ENCODE assay signal across 36 cellular contexts in genomic region chr3:112140584-112140983, GRCh38. TPM values are rescaled to one million over a fixed set of nuclear protein-coding genes. Genes with fewer than 3 reads are reported as not detected.
"Had no signal": no experiment of that assay in that cellular context is flagged by ENCODE, and none has a peak within 500 bp of the region (broad histone marks: within the 10 kb centered on the region; RNA-seq: fewer than 3 reads in every experiment).

No MANE protein-coding gene starts in this region.

- H3K27me3 Mint-ChIP-seq: activated B cell treated with CpG ODN at 0.5 μM for 24 hours; activated CD4-positive, alpha-beta memory T cell treated with anti-CD3 and anti-CD28 coated beads for 36 hours; activated CD4-positive, alpha-beta T cell treated with anti-CD3 and anti-CD28 coated beads, Interleukin-2, amount 10 ng/mL, durations not matched to agents 24 days and 14 days; activated CD8-positive, alpha-beta T cell treated with anti-CD3 and anti-CD28 coated beads for 36 hours; activated naive CD4-positive, alpha-beta T cell treated with anti-CD3 and anti-CD28 coated beads, Interleukin-2, amount 10 ng/mL, durations not matched to agents 7 days and 5 days; activated naive CD4-positive, alpha-beta T cell treated with anti-CD3 and anti-CD28 coated beads, Interleukin-2, amount 50 U/mL, for 24 hours; activated naive CD8-positive, alpha-beta T cell; activated naive CD8-positive, alpha-beta T cell treated with anti-CD3 and anti-CD28 coated beads, Interleukin-2, amount 10 ng/mL, durations not matched to agents 7 days and 5 days; activated naive CD8-positive, alpha-beta T cell treated with anti-CD3 and anti-CD28 coated beads, Interleukin-2, amount 50 U/mL, for 24 hours; brain had no signal

- H3K9me3 Mint-ChIP-seq: activated naive CD4-positive, alpha-beta T cell treated with anti-CD3 and anti-CD28 coated beads, Interleukin-2, amount 50 U/mL, for 24 hours; central memory CD8-positive, alpha-beta T cell had no signal

- DNase-seq: activated B cell treated with CpG ODN at 0.5 μM for 24 hours; activated CD4-positive, alpha-beta memory T cell treated with anti-CD3 and anti-CD28 coated beads for 36 hours; activated CD4-positive, alpha-beta T cell treated with anti-CD3 and anti-CD28 coated beads for 4 hours; activated CD4-positive, alpha-beta T cell treated with anti-CD3 and anti-CD28 coated beads, Interleukin-2, amount 50 U/mL, for 1 hour; activated CD4-positive, alpha-beta T cell treated with anti-CD3 and anti-CD28 coated beads, Interleukin-2, amount 50 U/mL, for 4 hours; activated CD4-positive, CD25-positive, alpha-beta regulatory T cell treated with anti-CD3 and anti-CD28 coated beads, Interleukin-2, amount 50 U/mL, for 72 hours; activated CD8-positive, alpha-beta memory T cell treated with anti-CD3 and anti-CD28 coated beads, Interleukin-2, amount 50 U/mL, for 4 hours; activated CD8-positive, alpha-beta T cell treated with anti-CD3 and anti-CD28 coated beads for 36 hours; activated effector memory CD4-positive, alpha-beta T cell treated with Interleukin-2 at 50 U/mL for 16 hours; activated gamma-delta T cell; activated naive CD4-positive, alpha-beta T cell treated with anti-CD3 and anti-CD28 coated beads, Interleukin-2, amount 10 ng/mL, durations not matched to agents 7 days and 5 days; activated naive CD4-positive, alpha-beta T cell treated with Interleukin-2 at 50 U/mL for 16 hours; activated naive CD8-positive, alpha-beta T cell treated with anti-CD3 and anti-CD28 coated beads, Interleukin-2, amount 10 ng/mL, durations not matched to agents 7 days and 5 days; activated naive CD8-positive, alpha-beta T cell treated with anti-CD3 and anti-CD28 coated beads, Interleukin-2, amount 50 U/mL, for 24 hours; activated T-cell treated with anti-CD3 and anti-CD28 coated beads for 4 hours; activated T-cell treated with anti-CD3 and anti-CD28 coated beads, Interleukin-2, amount 50 U/mL, for 48 hours; amygdala; anterior cingulate cortex; caudate nucleus; cerebellar nuclear complex; SW 1271; T-helper 1 cell; T-helper 2 cell; T-helper 9 cell had no signal

- H3K36me3 Mint-ChIP-seq: activated naive CD4-positive, alpha-beta T cell treated with anti-CD3 and anti-CD28 coated beads, Interleukin-2, amount 50 U/mL, for 24 hours; brain had no signal

- H3K4me3 Mint-ChIP-seq: activated B cell treated with CpG ODN at 0.5 μM for 24 hours; activated CD4-positive, alpha-beta memory T cell treated with anti-CD3 and anti-CD28 coated beads for 36 hours; activated CD4-positive, alpha-beta T cell treated with anti-CD3 and anti-CD28 coated beads, Interleukin-2, amount 10 ng/mL, durations not matched to agents 24 days and 14 days; activated CD8-positive, alpha-beta T cell treated with anti-CD3 and anti-CD28 coated beads for 36 hours; activated naive CD4-positive, alpha-beta T cell treated with anti-CD3 and anti-CD28 coated beads, Interleukin-2, amount 10 ng/mL, durations not matched to agents 7 days and 5 days; activated naive CD4-positive, alpha-beta T cell treated with anti-CD3 and anti-CD28 coated beads, Interleukin-2, amount 50 U/mL, for 24 hours; activated naive CD8-positive, alpha-beta T cell; activated naive CD8-positive, alpha-beta T cell treated with anti-CD3 and anti-CD28 coated beads, Interleukin-2, amount 10 ng/mL, durations not matched to agents 7 days and 5 days; activated naive CD8-positive, alpha-beta T cell treated with anti-CD3 and anti-CD28 coated beads, Interleukin-2, amount 50 U/mL, for 24 hours; activated T-helper 1 cell treated with anti-CD3 and anti-CD28 coated beads, Interleukin-12 subunit alpha, Interleukin-12 subunit beta, Interleukin-2, Interleukin-4 antibody, amounts not matched to agents 30 ng/mL and 10 ng/mL and 1 ng/mL, durations not matched to agents 14 hours and 24 hours and 36 hours; brain; central memory CD8-positive, alpha-beta T cell; T-helper 1 cell treated with Interleukin-12 subunit alpha and Interleukin-12 subunit beta and Interleukin-4 antibody, amounts not matched to agents 30 μg/mL and 1 μg/mL, for 36 hours; T-helper 2 cell treated with Interferon-gamma antibody and Interleukin-4, amounts not matched to agents 5 μg/mL and 100 μg/mL, for 36 hours had no signal

- H3K27ac Mint-ChIP-seq: activated B cell treated with CpG ODN at 0.5 μM for 24 hours; activated CD4-positive, alpha-beta memory T cell treated with anti-CD3 and anti-CD28 coated beads for 36 hours; activated CD4-positive, alpha-beta T cell treated with anti-CD3 and anti-CD28 coated beads, Interleukin-2, amount 10 ng/mL, durations not matched to agents 24 days and 14 days; activated CD8-positive, alpha-beta T cell treated with anti-CD3 and anti-CD28 coated beads for 36 hours; activated naive CD4-positive, alpha-beta T cell treated with anti-CD3 and anti-CD28 coated beads, Interleukin-2, amount 10 ng/mL, durations not matched to agents 7 days and 5 days; activated naive CD4-positive, alpha-beta T cell treated with anti-CD3 and anti-CD28 coated beads, Interleukin-2, amount 50 U/mL, for 24 hours; activated naive CD8-positive, alpha-beta T cell; activated naive CD8-positive, alpha-beta T cell treated with anti-CD3 and anti-CD28 coated beads, Interleukin-2, amount 10 ng/mL, durations not matched to agents 7 days and 5 days; activated naive CD8-positive, alpha-beta T cell treated with anti-CD3 and anti-CD28 coated beads, Interleukin-2, amount 50 U/mL, for 24 hours; activated T-helper 1 cell treated with anti-CD3 and anti-CD28 coated beads, Interleukin-12 subunit alpha, Interleukin-12 subunit beta, Interleukin-2, Interleukin-4 antibody, amounts not matched to agents 30 ng/mL and 10 ng/mL and 1 ng/mL, durations not matched to agents 14 hours and 24 hours and 36 hours; activated T-helper 2 cell treated with anti-CD3 and anti-CD28 coated beads, Interferon-gamma antibody, Interleukin-2, Interleukin-4, amounts not matched to agents 10 μg/mL and 5 μg/mL and 100 μg/mL, durations not matched to agents 14 hours and 24 hours and 36 hours; T-helper 1 cell treated with Interleukin-12 subunit alpha and Interleukin-12 subunit beta and Interleukin-4 antibody, amounts not matched to agents 30 μg/mL and 1 μg/mL, for 36 hours; T-helper 2 cell treated with Interferon-gamma antibody and Interleukin-4, amounts not matched to agents 5 μg/mL and 100 μg/mL, for 36 hours had no signal

- ATAC-seq: activated CD8-positive, alpha-beta T cell treated with anti-CD3 and anti-CD28 coated beads for 36 hours; activated naive CD8-positive, alpha-beta T cell treated with anti-CD3 and anti-CD28 coated beads, Interleukin-2, amount 50 U/mL, for 24 hours had no signal

RNA-seq across cellular contexts. Expression of gene GCSAM, which starts 7.5 kb away (rescaled TPM):
- total RNA-seq: ascending aorta, cardiac muscle cell, chondrocyte had no signal
